ENCODE assay signal across 17 cellular contexts in genomic region chr18:13315000-13315399, GRCh38.
DNase-seq lines count a peak whose midpoint lies in the region; ATAC-seq and TF ChIP-seq lines count a peak whose summit lies in the region.
"Had no signal": no experiment of that assay in that cellular context is flagged by ENCODE, and none has a peak within 500 bp of the region (broad histone marks: within the 10 kb centered on the region; RNA-seq: fewer than 3 reads in every experiment).

No MANE protein-coding gene starts in this region.

- DNase-seq in endothelial cell (ENCODE audit: low spot score) (no peak), islet precursor cell (no peak), NCI-H1436 treated with DMSO at 0.1 percent for 48 hours (lab: John Stamatoyannopoulos, UW) (no peak), heart left ventricle (no peak)
- DNase-seq in naive thymus-derived CD4-positive, alpha-beta T cell: no peak
- DNase-seq: CD4-positive, alpha-beta T cell; CD8-positive, alpha-beta memory T cell; DMS 273 treated with DMSO at 0.1 percent for 48 hours; DMS79; EL; GDM1; GM23248; H7; HCEC 1CT had no signal

- H3K4me1 Mint-ChIP-seq in endothelial cell (ENCODE audit: unreplicated experiment): peaks cover 13% of the 10 kb centered on the region
- peaks cover 19 to 39% (median 30%) of the 10 kb centered on the region in 7 donors for H3K4me1 Mint-ChIP-seq in naive thymus-derived CD4-positive, alpha-beta T cell

- WGBS in heart left ventricle, 4 donors: 75 to 84% (median 77%) methylated on average over 2 of the region's 2 CpGs

- peak overlapping the region in 6 of 11 experiments; percentile 3 to 90 (median 71); a peak in 6 of 22 replicates for H3K4me2 ChIP-seq in BLaER1 treated with 17β-estradiol and CSF1 and Interleukin-3, amounts not matched to agents 10 nM and 100 nM

- POLR2A ChIA-PET in naive thymus-derived CD4-positive, alpha-beta T cell (lab: Charles Lee): interaction anchor here (0.6 kb wide), 1 partner anchor 93 kb away, joined by 5 read pairs; no protein-coding TSS in a partner anchor

- H3K27me3 ChIP-seq in BLaER1 treated with 17β-estradiol and CSF1 and Interleukin-3, amounts not matched to agents 10 nM and 100 nM: no peaks in the 10 kb centered on the region
- H3K27me3 ChIP-seq in naive thymus-derived CD4-positive, alpha-beta T cell (ENCODE audit: control insufficient read depth in 2 of 2, insufficient read depth in 2 of 2, low read length in 2 of 2): no peaks in the 10 kb centered on the region
- H3K27me3 ChIP-seq in heart left ventricle: no peaks in the 10 kb centered on the region

- no peak overlapping the region for H3K4me3 ChIP-seq in BLaER1 treated with 17β-estradiol and CSF1 and Interleukin-3, amounts not matched to agents 10 nM and 100 nM
- H3K4me3 ChIP-seq in naive thymus-derived CD4-positive, alpha-beta T cell (ENCODE audit: low read length): no peak overlapping the region
- H3K4me3 ChIP-seq in heart left ventricle: no peak overlapping the region
- H3K4me3 ChIP-seq: GM12878, GM23248 had no signal

- H3K27me3 Mint-ChIP-seq in endothelial cell (ENCODE audit: unreplicated experiment): no peaks in the 10 kb centered on the region
- H3K27me3 Mint-ChIP-seq in naive thymus-derived CD4-positive, alpha-beta T cell: no peaks in the 10 kb centered on the region
- H3K27me3 Mint-ChIP-seq: CD4-positive, alpha-beta T cell had no signal

- peak overlapping the region; percentile 58 for H3K4me3 Mint-ChIP-seq in endothelial cell (ENCODE audit: unreplicated experiment)
- peak overlapping the region in 1 of 10 donors; percentile 21 for H3K4me3 Mint-ChIP-seq in naive thymus-derived CD4-positive, alpha-beta T cell
- H3K4me3 Mint-ChIP-seq: CD14-positive monocyte; CD4-positive, alpha-beta T cell; CD8-positive, alpha-beta memory T cell had no signal

- H3K27ac Mint-ChIP-seq in endothelial cell (ENCODE audit: unreplicated experiment): no peak overlapping the region
- H3K27ac Mint-ChIP-seq in naive thymus-derived CD4-positive, alpha-beta T cell: peak overlapping the region in 5 of 9 donors; percentile 10 to 95 (median 87)
- H3K27ac Mint-ChIP-seq: CD14-positive monocyte; CD8-positive, alpha-beta memory T cell had no signal

- CTCF ChIA-PET in naive thymus-derived CD4-positive, alpha-beta T cell (lab: Charles Lee): interaction anchor here (0.6 kb wide), 1 partner anchor 58 kb away, joined by 3 read pairs; no protein-coding TSS in a partner anchor

- intact Hi-C loops in naive thymus-derived CD4-positive, alpha-beta T cell (cut with micrococcal nuclease): no loop called here
- intact Hi-C loops in heart left ventricle (cut with DNase I): no loop called here

- no peak overlapping the region for H3K9ac ChIP-seq in BLaER1 treated with 17β-estradiol and CSF1 and Interleukin-3, amounts not matched to agents 10 nM and 100 nM
- H3K9ac ChIP-seq: GM23248 had no signal

- H3K27ac ChIP-seq in BLaER1 treated with 17β-estradiol and CSF1 and Interleukin-3, amounts not matched to agents 10 nM and 100 nM: peak overlapping the region in 3 of 11 experiments; percentile 1 to 73 (median 66); a peak in 4 of 22 replicates
- no peak overlapping the region for H3K27ac ChIP-seq in naive thymus-derived CD4-positive, alpha-beta T cell (ENCODE audit: low read depth, low read length)
- no peak overlapping the region for H3K27ac ChIP-seq in heart left ventricle
- H3K27ac ChIP-seq: GM23248 had no signal

- peaks cover 18 to 52% (median 30%) of the 10 kb centered on the region in 11 experiments for H3K9me3 ChIP-seq in BLaER1 treated with 17β-estradiol and CSF1 and Interleukin-3, amounts not matched to agents 10 nM and 100 nM (replicated peaks in 1 of 11)
- H3K9me3 ChIP-seq in naive thymus-derived CD4-positive, alpha-beta T cell (ENCODE audit: control insufficient read depth in 2 of 3, low read length in 3 of 3): peaks cover 0 to 9% (median 0%) of the 10 kb centered on the region in 3 experiments
- H3K9me3 ChIP-seq in heart left ventricle: peaks cover 0 to 23% (median 8%) of the 10 kb centered on the region in 12 donors

- peaks cover 30 to 75% (median 55%) of the 10 kb centered on the region in 10 experiments for H3K4me1 ChIP-seq in BLaER1 treated with 17β-estradiol and CSF1 and Interleukin-3, amounts not matched to agents 10 nM and 100 nM
- peaks cover 0 to 17% of the 10 kb centered on the region in 2 donors for H3K4me1 ChIP-seq in naive thymus-derived CD4-positive, alpha-beta T cell (ENCODE audit: control insufficient read depth in 2 of 2, insufficient read depth in 2 of 2, low read length in 2 of 2)
- H3K4me1 ChIP-seq in heart left ventricle: peaks cover 0 to 18% (median 9%) of the 10 kb centered on the region in 12 donors

- peaks cover 10% of the 10 kb centered on the region for H3K9me3 Mint-ChIP-seq in endothelial cell (ENCODE audit: unreplicated experiment)
- peaks cover 0 to 33% (median 16%) of the 10 kb centered on the region in 11 donors for H3K9me3 Mint-ChIP-seq in naive thymus-derived CD4-positive, alpha-beta T cell

- no peak for TF ChIP-seq POLR2A in heart left ventricle (IDR thresholded peaks at IDR 0.05)

- peaks cover 34% of the 10 kb centered on the region for H3K36me3 Mint-ChIP-seq in endothelial cell (ENCODE audit: low read depth, unreplicated experiment)
- H3K36me3 Mint-ChIP-seq in naive thymus-derived CD4-positive, alpha-beta T cell: peaks cover 8 to 38% (median 17%) of the 10 kb centered on the region in 5 donors

- peaks cover 0 to 71% (median 42%) of the 10 kb centered on the region in 11 experiments; a peak in 16 of 22 replicates for H3K36me3 ChIP-seq in BLaER1 treated with 17β-estradiol and CSF1 and Interleukin-3, amounts not matched to agents 10 nM and 100 nM
- no peaks in the 10 kb centered on the region for H3K36me3 ChIP-seq in naive thymus-derived CD4-positive, alpha-beta T cell (ENCODE audit: control insufficient read depth in 2 of 3, insufficient read depth in 3 of 3, low read length in 3 of 3)
- peaks cover 0 to 3% (median 0%) of the 10 kb centered on the region in 9 donors for H3K36me3 ChIP-seq in heart left ventricle

- no peak for TF ChIP-seq CTCF in endothelial cell (IDR thresholded peaks at IDR 0.05; ENCODE audit: unreplicated experiment)
- no peak for TF ChIP-seq CTCF in heart left ventricle (IDR thresholded peaks at IDR 0.05)

- ATAC-seq in naive thymus-derived CD4-positive, alpha-beta T cell: no peak
- no peak for ATAC-seq in heart left ventricle
- ATAC-seq: GM12878 had no signal

- H4K20me1 ChIP-seq in BLaER1 treated with 17β-estradiol and CSF1 and Interleukin-3, amounts not matched to agents 10 nM and 100 nM: no peaks in the 10 kb centered on the region
